In genomic region chr3:23435318-23435717, GRCh38 we compare ENCODE assay signal across 16 cellular contexts.
DNase-seq lines count a peak whose midpoint lies in the region; ATAC-seq and TF ChIP-seq lines count a peak whose summit lies in the region.
"Had no signal": no experiment of that assay in that cellular context is flagged by ENCODE, and none has a peak within 500 bp of the region (broad histone marks: within the 10 kb centered on the region; RNA-seq: fewer than 3 reads in every experiment).

No MANE protein-coding gene starts in this region.

- H3K9me2 ChIP-seq in OCI-LY7 (ENCODE audit: insufficient read depth, low read length) = no peaks in the 10 kb centered on the region

- peaks cover 14% of the 10 kb centered on the region for H3K4me1 ChIP-seq in DND-41 (ENCODE audit: insufficient read depth, low read length)
- H3K4me1 ChIP-seq in OCI-LY7 (ENCODE audit: insufficient read depth, low read length, poor library complexity, severe bottlenecking) = peaks cover 79% of the 10 kb centered on the region
- peaks cover 1% of the 10 kb centered on the region; the same call in 1 of the 2 replicates for H3K4me1 ChIP-seq in iPS DF 6.9 (ENCODE audit: control insufficient read depth, insufficient read depth, low read length)
- H3K4me1 ChIP-seq in testis = no peaks in the 10 kb centered on the region

- WGBS in iPS DF 6.9 (ENCODE audit: insufficient coverage, insufficient read length) = no CpG with 5 or more reads among the region's 2 CpGs
- 89 to 94% methylated on average over 2 of the region's 2 CpGs for WGBS in testis, 2 donors

- no TSS peak for BruUV-seq in OCI-LY7 (replicated peaks; lab: Mats Ljungman, UMichigan)

- no peak overlapping the region for H3K9ac ChIP-seq in DND-41 (ENCODE audit: low read depth, low read length)

- DNase-seq in DND-41 (no peak), H7 (peak; percentile 27), OCI-LY7 (ENCODE audit: low spot score) (peak; percentile 57), iPS DF 6.9 (ENCODE audit: low read depth, low spot score) (peak; percentile 25), testis (no peak), type B pancreatic cell (ENCODE audit: extremely low spot score, unreplicated experiment) (no peak), posterior vena cava (ENCODE audit: low spot score) (no peak)
- DNase-seq: activated CD4-positive, alpha-beta T cell treated with anti-CD3 and anti-CD28 coated beads for 4 hours; activated T-cell treated with anti-CD3 and anti-CD28 coated beads, Interleukin-2, amount 50 U/mL, for 24 hours; effector memory CD8-positive, alpha-beta T cell; NCI-H2081 treated with DMSO at 0.1 percent for 48 hours; SIG-M5; stimulated activated CD4-positive, alpha-beta T cell treated with anti-CD3 and anti-CD28 coated beads, Interleukin-15, amount 100 ng/mL, for 24 hours; T-helper 9 cell had no signal

- H4K20me1 ChIP-seq in DND-41 (ENCODE audit: insufficient read depth, low read length) = no peaks in the 10 kb centered on the region
- H4K20me1 ChIP-seq in OCI-LY7 (ENCODE audit: insufficient read depth, low read length) = no peaks in the 10 kb centered on the region

- ATAC-seq in DND-41 (ENCODE audit: insufficient read depth, low read depth) = peak; percentile 64
- no peak for ATAC-seq in GM18909 (IDR thresholded peaks at IDR 0.05; ENCODE audit: poor library complexity, unreplicated experiment)
- ATAC-seq: effector memory CD8-positive, alpha-beta T cell had no signal

- no peaks in the 10 kb centered on the region for H3K27me3 Mint-ChIP-seq in type B pancreatic cell
- H3K27me3 Mint-ChIP-seq: activated T-cell treated with anti-CD3 and anti-CD28 coated beads, Interleukin-2, amount 50 U/mL, for 24 hours had no signal

- H3K4me3 ChIP-seq in DND-41 (ENCODE audit: low read depth in 1 of 2, low read length in 2 of 2) (no peak overlapping the region), H7 (ENCODE audit: insufficient read depth, low read depth, low read length) (no peak overlapping the region), OCI-LY7 (ENCODE audit: low read depth, low read length, poor library complexity, severe bottlenecking) (no peak overlapping the region), iPS DF 6.9 (ENCODE audit: low read length) (no peak overlapping the region), testis (no peak overlapping the region)
- H3K4me3 ChIP-seq: lung had no signal

- H3K36me3 ChIP-seq in DND-41 (ENCODE audit: insufficient read depth, low read length) (no peaks in the 10 kb centered on the region), H7 (replicated peaks; ENCODE audit: control insufficient read depth, insufficient read depth, low read length) (no peaks in the 10 kb centered on the region), OCI-LY7 (ENCODE audit: insufficient read depth, low read length) (no peaks in the 10 kb centered on the region; the same call in 1 of the 2 replicates), iPS DF 6.9 (ENCODE audit: control insufficient read depth, insufficient read depth, low read length) (no peaks in the 10 kb centered on the region), testis (ENCODE audit: low read depth, missing control alignments) (no peaks in the 10 kb centered on the region)

- no peaks in the 10 kb centered on the region for H3K27me3 ChIP-seq in DND-41 (ENCODE audit: insufficient read depth, low read length, poor library complexity)
- no peaks in the 10 kb centered on the region for H3K27me3 ChIP-seq in H7 (ENCODE audit: control insufficient read depth, insufficient read depth, low read length)
- no peaks in the 10 kb centered on the region for H3K27me3 ChIP-seq in iPS DF 6.9 (ENCODE audit: control insufficient read depth, insufficient read depth, low read length)
- no peaks in the 10 kb centered on the region for H3K27me3 ChIP-seq in testis

- TF ChIP-seq POLR2A in testis (IDR thresholded peaks at IDR 0.05) = no peak

- H2AFZ ChIP-seq in DND-41 (ENCODE audit: low read depth, low read length) (peak overlapping the region; percentile 56; the same call in 1 of the 2 replicates), OCI-LY7 (ENCODE audit: low read length) (peak overlapping the region; percentile 32; the same call in 1 of the 2 replicates)

- no peak overlapping the region for H3K4me3 Mint-ChIP-seq in type B pancreatic cell
- H3K4me3 Mint-ChIP-seq: activated T-cell treated with anti-CD3 and anti-CD28 coated beads, Interleukin-2, amount 50 U/mL, for 24 hours; effector memory CD8-positive, alpha-beta T cell had no signal

- no peaks in the 10 kb centered on the region for H3K36me3 Mint-ChIP-seq in type B pancreatic cell

- H3K27ac ChIP-seq in DND-41 (ENCODE audit: low read length) (no peak overlapping the region), OCI-LY7 (ENCODE audit: low read depth, low read length, poor library complexity, severe bottlenecking) (peak overlapping the region; percentile 6), iPS DF 6.9 (ENCODE audit: low read length) (no peak overlapping the region), testis (no peak overlapping the region)

- no peaks in the 10 kb centered on the region for H3K9me3 Mint-ChIP-seq in type B pancreatic cell
- H3K9me3 Mint-ChIP-seq: activated T-cell treated with anti-CD3 and anti-CD28 coated beads, Interleukin-2, amount 50 U/mL, for 24 hours; effector memory CD8-positive, alpha-beta T cell had no signal

- TF ChIP-seq CTCF in DND-41 (IDR thresholded peaks at IDR 0.05; ENCODE audit: borderline replicate concordance, extremely low read depth, low read length, poor library complexity, severe bottlenecking) (peak; percentile 18), OCI-LY7 (conservative IDR thresholded peaks at IDR 0.05; ENCODE audit: low read length) (0 out of 2 replicates have a peak, but pooled peaks have one; percentile 22), testis (IDR thresholded peaks at IDR 0.05) (no peak), type B pancreatic cell (conservative IDR thresholded peaks at IDR 0.05) (no peak)

- H3K4me1 Mint-ChIP-seq in type B pancreatic cell (ENCODE audit: unreplicated experiment) = peaks cover 23% of the 10 kb centered on the region

- H3K79me2 ChIP-seq in DND-41 (ENCODE audit: insufficient read depth, low read length) = no peaks in the 10 kb centered on the region
- peaks cover 17% of the 10 kb centered on the region; the same call in 1 of the 2 replicates for H3K79me2 ChIP-seq in OCI-LY7 (ENCODE audit: insufficient read depth, low read depth, low read length)

- no peak overlapping the region for H3K27ac Mint-ChIP-seq in type B pancreatic cell
- H3K27ac Mint-ChIP-seq: activated T-cell treated with anti-CD3 and anti-CD28 coated beads, Interleukin-2, amount 50 U/mL, for 24 hours; effector memory CD8-positive, alpha-beta T cell had no signal

- no peak overlapping the region for H3K4me2 ChIP-seq in DND-41 (ENCODE audit: insufficient read depth, low read length)
- H3K4me2 ChIP-seq in OCI-LY7 (ENCODE audit: low read length) = peak overlapping the region; percentile 43

- H3K9me3 ChIP-seq in DND-41 (ENCODE audit: insufficient read depth, low read length, severe bottlenecking) (no peaks in the 10 kb centered on the region), OCI-LY7 (ENCODE audit: low read length) (no peaks in the 10 kb centered on the region), iPS DF 6.9 (ENCODE audit: control insufficient read depth, insufficient read depth, low read length) (no peaks in the 10 kb centered on the region), testis (no peaks in the 10 kb centered on the region)

- intact Hi-C loops in OCI-LY7 (cut with micrococcal nuclease; ENCODE audit: unreplicated experiment) = no loop called here
- intact Hi-C loops in testis (cut with DNase I; ENCODE audit: low total_unique reads) = no loop called here
- intact Hi-C loops in posterior vena cava (cut with DNase I) = no loop called here

- CTCF ChIA-PET in OCI-LY7 (lab: Charles Lee; ENCODE audit: unreplicated experiment) = no interaction called here

- POLR2A ChIA-PET in OCI-LY7 (lab: Charles Lee) = interaction anchor here (1.1 to 6.0 kb wide), 4 partner anchors 12 to 214 kb away, joined by 3 to 24 read pairs (median 4); no protein-coding TSS in a partner anchor

Comparison
In these comparisons a context has a peak if more than half of its experiments do, and no peak if none do; other contexts are left out.
1. DNase-seq: peak in H7 (single experiment), OCI-LY7 (single experiment) and iPS DF 6.9 (single experiment); none in DND-41 (single experiment), testis (single experiment), type B pancreatic cell (single experiment) and posterior vena cava (single experiment).
2. CTCF ChIP-seq: peak in DND-41 (single experiment) and OCI-LY7 (single experiment); none in testis (0 of 3) and type B pancreatic cell (single experiment).